1 cellular context compared by ENCODE assay signal in the genomic region with DNA sequence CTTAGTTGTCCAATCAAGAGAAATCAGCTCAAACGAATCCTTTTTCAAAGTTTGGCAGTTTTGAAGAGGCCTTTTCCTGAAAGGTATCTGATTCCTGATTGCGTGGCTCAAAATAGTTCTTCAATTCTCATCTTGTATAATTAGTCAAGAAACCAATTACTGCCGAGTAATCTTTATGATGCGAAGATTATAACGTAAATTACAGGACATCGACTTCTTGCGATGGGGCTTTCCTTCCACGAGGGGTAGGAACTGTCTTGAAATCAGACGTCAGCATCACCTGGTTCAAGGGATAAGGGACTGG.
A peak's percentile ranks its signal among the peaks of the same experiment; 100 is the strongest.
TF ChIP-seq lines count a peak whose summit lies in the region.

No MANE protein-coding gene starts in this region.

TF ChIP-seq in GM12878, 131 proteins besides CTCF, POLR2A, EP300 and RAD21:
- TF ChIP-seq ZBED1 (IDR thresholded peaks at IDR 0.05; ENCODE audit: borderline replicate concordance) (peak; percentile 61; the same call in 1 of the 2 replicates), NR2F1 (conservative IDR thresholded peaks at IDR 0.05) (no peak), RAD51 (IDR thresholded peaks at IDR 0.05) (peak; percentile 55; the same call in 1 of the 2 replicates), RFX5 (IDR thresholded peaks at IDR 0.05; ENCODE audit: low read depth, low read length) (no peak), NFIC (IDR thresholded peaks at IDR 0.05; ENCODE audit: low read depth, low read length) (no peak), ZNF217 (IDR thresholded peaks at IDR 0.05) (no peak), PML (IDR thresholded peaks at IDR 0.05; ENCODE audit: low read length) (no peak), HDAC6 (IDR thresholded peaks at IDR 0.05; ENCODE audit: unreplicated experiment) (no peak), CHD1 (IDR thresholded peaks at IDR 0.05; ENCODE audit: low read depth, low read length) (no peak), SREBF1 (IDR thresholded peaks at IDR 0.05; ENCODE audit: low read length) (no peak), SMAD5 (IDR thresholded peaks at IDR 0.05; ENCODE audit: low read depth) (no peak), CHD4 (IDR thresholded peaks at IDR 0.05) (no peak), RCOR1 (conservative IDR thresholded peaks at IDR 0.05; ENCODE audit: low read depth, low read length) (no peak), ZNF24 (IDR thresholded peaks at IDR 0.05) (no peak), CREM (IDR thresholded peaks at IDR 0.05; ENCODE audit: low read depth) (no peak), BRCA1 (IDR thresholded peaks at IDR 0.05; ENCODE audit: low read depth, low read length) (no peak), SRF (IDR thresholded peaks at IDR 0.05; ENCODE audit: low read depth in 2 of 2, low read length in 2 of 2) (no peak)
- TF ChIP-seq, protein P1, sequence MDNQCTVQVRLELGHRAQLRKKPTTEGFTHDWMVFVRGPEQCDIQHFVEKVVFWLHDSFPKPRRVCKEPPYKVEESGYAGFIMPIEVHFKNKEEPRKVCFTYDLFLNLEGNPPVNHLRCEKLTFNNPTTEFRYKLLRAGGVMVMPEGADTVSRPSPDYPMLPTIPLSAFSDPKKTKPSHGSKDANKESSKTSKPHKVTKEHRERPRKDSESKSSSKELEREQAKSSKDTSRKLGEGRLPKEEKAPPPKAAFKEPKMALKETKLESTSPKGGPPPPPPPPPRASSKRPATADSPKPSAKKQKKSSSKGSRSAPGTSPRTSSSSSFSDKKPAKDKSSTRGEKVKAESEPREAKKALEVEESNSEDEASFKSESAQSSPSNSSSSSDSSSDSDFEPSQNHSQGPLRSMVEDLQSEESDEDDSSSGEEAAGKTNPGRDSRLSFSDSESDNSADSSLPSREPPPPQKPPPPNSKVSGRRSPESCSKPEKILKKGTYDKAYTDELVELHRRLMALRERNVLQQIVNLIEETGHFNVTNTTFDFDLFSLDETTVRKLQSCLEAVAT (IDR thresholded peaks at IDR 0.05), result no peak
- TF ChIP-seq, protein P2, sequence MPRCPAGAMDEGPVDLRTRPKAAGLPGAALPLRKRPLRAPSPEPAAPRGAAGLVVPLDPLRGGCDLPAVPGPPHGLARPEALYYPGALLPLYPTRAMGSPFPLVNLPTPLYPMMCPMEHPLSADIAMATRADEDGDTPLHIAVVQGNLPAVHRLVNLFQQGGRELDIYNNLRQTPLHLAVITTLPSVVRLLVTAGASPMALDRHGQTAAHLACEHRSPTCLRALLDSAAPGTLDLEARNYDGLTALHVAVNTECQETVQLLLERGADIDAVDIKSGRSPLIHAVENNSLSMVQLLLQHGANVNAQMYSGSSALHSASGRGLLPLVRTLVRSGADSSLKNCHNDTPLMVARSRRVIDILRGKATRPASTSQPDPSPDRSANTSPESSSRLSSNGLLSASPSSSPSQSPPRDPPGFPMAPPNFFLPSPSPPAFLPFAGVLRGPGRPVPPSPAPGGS (IDR thresholded peaks at IDR 0.05; ENCODE audit: borderline replicate concordance, insufficient read depth, low read depth, low read length, poor library complexity, severe bottlenecking), result no peak
- TF ChIP-seq, protein P3, sequence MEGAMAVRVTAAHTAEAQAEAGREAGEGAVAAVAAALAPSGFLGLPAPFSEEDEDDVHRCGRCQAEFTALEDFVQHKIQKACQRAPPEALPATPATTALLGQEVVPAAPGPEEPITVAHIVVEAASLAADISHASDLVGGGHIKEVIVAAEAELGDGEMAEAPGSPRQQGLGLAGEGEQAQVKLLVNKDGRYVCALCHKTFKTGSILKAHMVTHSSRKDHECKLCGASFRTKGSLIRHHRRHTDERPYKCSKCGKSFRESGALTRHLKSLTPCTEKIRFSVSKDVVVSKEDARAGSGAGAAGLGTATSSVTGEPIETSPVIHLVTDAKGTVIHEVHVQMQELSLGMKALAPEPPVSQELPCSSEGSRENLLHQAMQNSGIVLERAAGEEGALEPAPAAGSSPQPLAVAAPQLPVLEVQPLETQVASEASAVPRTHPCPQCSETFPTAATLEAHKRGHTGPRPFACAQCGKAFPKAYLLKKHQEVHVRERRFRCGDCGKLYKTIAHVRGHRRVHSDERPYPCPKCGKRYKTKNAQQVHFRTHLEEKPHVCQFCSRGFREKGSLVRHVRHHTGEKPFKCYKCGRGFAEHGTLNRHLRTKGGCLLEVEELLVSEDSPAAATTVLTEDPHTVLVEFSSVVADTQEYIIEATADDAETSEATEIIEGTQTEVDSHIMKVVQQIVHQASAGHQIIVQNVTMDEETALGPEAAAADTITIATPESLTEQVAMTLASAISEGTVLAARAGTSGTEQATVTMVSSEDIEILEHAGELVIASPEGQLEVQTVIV (IDR thresholded peaks at IDR 0.05; ENCODE audit: borderline replicate concordance, partially characterized antibody), result no peak
- TF ChIP-seq, protein P4, sequence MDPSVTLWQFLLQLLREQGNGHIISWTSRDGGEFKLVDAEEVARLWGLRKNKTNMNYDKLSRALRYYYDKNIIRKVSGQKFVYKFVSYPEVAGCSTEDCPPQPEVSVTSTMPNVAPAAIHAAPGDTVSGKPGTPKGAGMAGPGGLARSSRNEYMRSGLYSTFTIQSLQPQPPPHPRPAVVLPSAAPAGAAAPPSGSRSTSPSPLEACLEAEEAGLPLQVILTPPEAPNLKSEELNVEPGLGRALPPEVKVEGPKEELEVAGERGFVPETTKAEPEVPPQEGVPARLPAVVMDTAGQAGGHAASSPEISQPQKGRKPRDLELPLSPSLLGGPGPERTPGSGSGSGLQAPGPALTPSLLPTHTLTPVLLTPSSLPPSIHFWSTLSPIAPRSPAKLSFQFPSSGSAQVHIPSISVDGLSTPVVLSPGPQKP (IDR thresholded peaks at IDR 0.05; ENCODE audit: low read depth, low read length), result no peak
- TF ChIP-seq, protein P5, sequence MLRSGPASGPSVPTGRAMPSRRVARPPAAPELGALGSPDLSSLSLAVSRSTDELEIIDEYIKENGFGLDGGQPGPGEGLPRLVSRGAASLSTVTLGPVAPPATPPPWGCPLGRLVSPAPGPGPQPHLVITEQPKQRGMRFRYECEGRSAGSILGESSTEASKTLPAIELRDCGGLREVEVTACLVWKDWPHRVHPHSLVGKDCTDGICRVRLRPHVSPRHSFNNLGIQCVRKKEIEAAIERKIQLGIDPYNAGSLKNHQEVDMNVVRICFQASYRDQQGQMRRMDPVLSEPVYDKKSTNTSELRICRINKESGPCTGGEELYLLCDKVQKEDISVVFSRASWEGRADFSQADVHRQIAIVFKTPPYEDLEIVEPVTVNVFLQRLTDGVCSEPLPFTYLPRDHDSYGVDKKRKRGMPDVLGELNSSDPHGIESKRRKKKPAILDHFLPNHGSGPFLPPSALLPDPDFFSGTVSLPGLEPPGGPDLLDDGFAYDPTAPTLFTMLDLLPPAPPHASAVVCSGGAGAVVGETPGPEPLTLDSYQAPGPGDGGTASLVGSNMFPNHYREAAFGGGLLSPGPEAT (IDR thresholded peaks at IDR 0.05; ENCODE audit: low read depth), result 0 out of 2 replicates have a peak, but pooled peaks have one; percentile 73
- TF ChIP-seq, protein P6, sequence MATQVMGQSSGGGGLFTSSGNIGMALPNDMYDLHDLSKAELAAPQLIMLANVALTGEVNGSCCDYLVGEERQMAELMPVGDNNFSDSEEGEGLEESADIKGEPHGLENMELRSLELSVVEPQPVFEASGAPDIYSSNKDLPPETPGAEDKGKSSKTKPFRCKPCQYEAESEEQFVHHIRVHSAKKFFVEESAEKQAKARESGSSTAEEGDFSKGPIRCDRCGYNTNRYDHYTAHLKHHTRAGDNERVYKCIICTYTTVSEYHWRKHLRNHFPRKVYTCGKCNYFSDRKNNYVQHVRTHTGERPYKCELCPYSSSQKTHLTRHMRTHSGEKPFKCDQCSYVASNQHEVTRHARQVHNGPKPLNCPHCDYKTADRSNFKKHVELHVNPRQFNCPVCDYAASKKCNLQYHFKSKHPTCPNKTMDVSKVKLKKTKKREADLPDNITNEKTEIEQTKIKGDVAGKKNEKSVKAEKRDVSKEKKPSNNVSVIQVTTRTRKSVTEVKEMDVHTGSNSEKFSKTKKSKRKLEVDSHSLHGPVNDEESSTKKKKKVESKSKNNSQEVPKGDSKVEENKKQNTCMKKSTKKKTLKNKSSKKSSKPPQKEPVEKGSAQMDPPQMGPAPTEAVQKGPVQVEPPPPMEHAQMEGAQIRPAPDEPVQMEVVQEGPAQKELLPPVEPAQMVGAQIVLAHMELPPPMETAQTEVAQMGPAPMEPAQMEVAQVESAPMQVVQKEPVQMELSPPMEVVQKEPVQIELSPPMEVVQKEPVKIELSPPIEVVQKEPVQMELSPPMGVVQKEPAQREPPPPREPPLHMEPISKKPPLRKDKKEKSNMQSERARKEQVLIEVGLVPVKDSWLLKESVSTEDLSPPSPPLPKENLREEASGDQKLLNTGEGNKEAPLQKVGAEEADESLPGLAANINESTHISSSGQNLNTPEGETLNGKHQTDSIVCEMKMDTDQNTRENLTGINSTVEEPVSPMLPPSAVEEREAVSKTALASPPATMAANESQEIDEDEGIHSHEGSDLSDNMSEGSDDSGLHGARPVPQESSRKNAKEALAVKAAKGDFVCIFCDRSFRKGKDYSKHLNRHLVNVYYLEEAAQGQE (IDR thresholded peaks at IDR 0.05; ENCODE audit: low read depth, low read length), result no peak
- TF ChIP-seq, protein P7, sequence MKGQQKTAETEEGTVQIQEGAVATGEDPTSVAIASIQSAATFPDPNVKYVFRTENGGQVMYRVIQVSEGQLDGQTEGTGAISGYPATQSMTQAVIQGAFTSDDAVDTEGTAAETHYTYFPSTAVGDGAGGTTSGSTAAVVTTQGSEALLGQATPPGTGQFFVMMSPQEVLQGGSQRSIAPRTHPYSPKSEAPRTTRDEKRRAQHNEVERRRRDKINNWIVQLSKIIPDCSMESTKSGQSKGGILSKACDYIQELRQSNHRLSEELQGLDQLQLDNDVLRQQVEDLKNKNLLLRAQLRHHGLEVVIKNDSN (IDR thresholded peaks at IDR 0.05; ENCODE audit: borderline replicate concordance, extremely low read length, insufficient read depth, low read depth, low read length), result no peak
- TF ChIP-seq, protein P8, sequence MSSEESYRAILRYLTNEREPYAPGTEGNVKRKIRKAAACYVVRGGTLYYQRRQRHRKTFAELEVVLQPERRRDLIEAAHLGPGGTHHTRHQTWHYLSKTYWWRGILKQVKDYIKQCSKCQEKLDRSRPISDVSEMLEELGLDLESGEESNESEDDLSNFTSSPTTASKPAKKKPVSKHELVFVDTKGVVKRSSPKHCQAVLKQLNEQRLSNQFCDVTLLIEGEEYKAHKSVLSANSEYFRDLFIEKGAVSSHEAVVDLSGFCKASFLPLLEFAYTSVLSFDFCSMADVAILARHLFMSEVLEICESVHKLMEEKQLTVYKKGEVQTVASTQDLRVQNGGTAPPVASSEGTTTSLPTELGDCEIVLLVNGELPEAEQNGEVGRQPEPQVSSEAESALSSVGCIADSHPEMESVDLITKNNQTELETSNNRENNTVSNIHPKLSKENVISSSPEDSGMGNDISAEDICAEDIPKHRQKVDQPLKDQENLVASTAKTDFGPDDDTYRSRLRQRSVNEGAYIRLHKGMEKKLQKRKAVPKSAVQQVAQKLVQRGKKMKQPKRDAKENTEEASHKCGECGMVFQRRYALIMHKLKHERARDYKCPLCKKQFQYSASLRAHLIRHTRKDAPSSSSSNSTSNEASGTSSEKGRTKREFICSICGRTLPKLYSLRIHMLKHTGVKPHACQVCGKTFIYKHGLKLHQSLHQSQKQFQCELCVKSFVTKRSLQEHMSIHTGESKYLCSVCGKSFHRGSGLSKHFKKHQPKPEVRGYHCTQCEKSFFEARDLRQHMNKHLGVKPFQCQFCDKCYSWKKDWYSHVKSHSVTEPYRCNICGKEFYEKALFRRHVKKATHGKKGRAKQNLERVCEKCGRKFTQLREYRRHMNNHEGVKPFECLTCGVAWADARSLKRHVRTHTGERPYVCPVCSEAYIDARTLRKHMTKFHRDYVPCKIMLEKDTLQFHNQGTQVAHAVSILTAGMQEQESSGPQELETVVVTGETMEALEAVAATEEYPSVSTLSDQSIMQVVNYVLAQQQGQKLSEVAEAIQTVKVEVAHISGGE (CRISPR knock-in tag; IDR thresholded peaks at IDR 0.05), result no peak
